Comparison of ENCODE assay signal across 6 cellular contexts in the genomic region with DNA sequence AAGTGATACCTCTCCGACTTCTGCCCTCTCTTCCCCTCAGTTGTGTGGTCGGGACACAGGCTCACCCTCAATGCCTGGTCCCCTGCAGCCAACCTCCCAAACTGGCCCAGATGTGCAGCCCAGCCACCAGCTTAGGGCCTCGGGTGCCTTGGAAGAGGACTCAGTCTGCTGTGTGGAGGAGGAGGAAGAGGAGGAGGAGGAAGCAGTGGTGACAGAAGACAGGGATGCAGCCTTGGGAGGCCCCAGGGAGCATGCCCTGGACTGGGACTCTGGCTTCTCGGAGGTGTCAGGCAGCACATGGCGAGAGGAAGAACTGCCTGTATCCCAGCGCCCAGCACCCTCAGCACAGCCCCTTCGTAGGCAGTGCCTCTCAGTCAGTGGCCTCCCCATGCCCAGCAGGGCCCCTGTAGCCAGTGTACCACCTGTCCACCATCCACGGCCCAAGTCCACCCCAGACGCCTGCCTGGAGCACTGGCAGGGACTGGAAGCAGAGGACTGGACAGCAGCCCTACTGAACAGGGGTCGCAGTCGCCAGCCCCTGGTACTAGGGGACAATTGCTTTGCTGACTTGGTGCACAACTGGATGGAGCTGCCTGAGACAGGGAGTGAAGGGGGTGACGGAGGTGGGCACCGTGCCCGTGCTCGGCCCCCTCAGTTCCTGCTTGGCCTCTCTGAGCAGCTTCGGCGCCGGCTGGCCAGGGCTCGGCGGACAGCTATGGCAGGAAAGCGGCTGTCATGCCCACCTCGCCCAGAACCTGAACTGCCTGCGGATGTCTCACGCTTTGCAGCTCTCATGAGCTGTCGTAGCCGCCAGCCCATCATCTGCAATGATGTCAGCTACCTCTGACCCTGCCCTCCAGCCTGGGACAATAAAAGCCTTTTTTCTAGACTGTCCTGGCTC. TPM values are rescaled to one million over a fixed set of nuclear protein-coding genes. Genes with fewer than 3 reads are reported as not detected.
DNase-seq lines count a peak whose midpoint lies in the region; FAIRE-seq and TF ChIP-seq lines count a peak whose summit lies in the region.

No MANE protein-coding gene starts in this region.

- H3K36me3 ChIP-seq in HEK293 (ENCODE audit: control insufficient read depth in 2 of 2, insufficient read depth in 1 of 2, low read length in 2 of 2) (no peaks in the 10 kb centered on the region), bronchial epithelial cell (ENCODE audit: control insufficient read depth, insufficient read depth, low read length) (peaks cover 5% of the 10 kb centered on the region), neutrophil (peaks cover 29% of the 10 kb centered on the region)

- CTCF ChIA-PET in HEK293 (lab: Yijun Ruan, JAX) = interaction anchor here (0.6 to 2.7 kb wide), 4 partner anchors 35 to 249 kb away, joined by 3 to 10 read pairs (median 6); no protein-coding TSS in a partner anchor

- H3K9me3 ChIP-seq in HEK293 (ENCODE audit: control insufficient read depth, insufficient read depth, low read depth, low read length) (no peaks in the 10 kb centered on the region), neutrophil (no peaks in the 10 kb centered on the region)

- no peak for DNase-seq in bronchial epithelial cell (ENCODE audit: low read depth)
- no peak for DNase-seq in putamen (ENCODE audit: low spot score)
- DNase-seq in RKO (ENCODE audit: low spot score) = no peak
- DNase-seq in SKM-1 treated with dmso at 0.1 percent for 144 hours (lab: John Stamatoyannopoulos, UW; ENCODE audit: unreplicated experiment) = no peak

- no peaks in the 10 kb centered on the region for H3K27me3 ChIP-seq in bronchial epithelial cell (ENCODE audit: control insufficient read depth, insufficient read depth, low read length)
- H3K27me3 ChIP-seq in neutrophil = peaks cover 25% of the 10 kb centered on the region

- H3K4me3 ChIP-seq in HEK293 (ENCODE audit: low read depth, low read length) (no peak overlapping the region), bronchial epithelial cell (ENCODE audit: low read depth, low read length) (peak overlapping the region; percentile 80), neutrophil (ENCODE audit: low read depth in 1 of 2, low read length in 1 of 2) (peak overlapping the region; percentile 93 to 100)

- no peak for FAIRE-seq in bronchial epithelial cell (lab: Jason Lieb, UNC)

- POLR2A ChIA-PET in HEK293 (lab: Yijun Ruan, JAX) = interaction anchor here (0.6 to 1.1 kb wide), 3 partner anchors 18 to 63 kb away, joined by 3 to 5 read pairs (median 3); partner anchors contain the start of gene IP6K1

- TF ChIP-seq CTCF in HEK293 (tag by site-specific recombination; IDR thresholded peaks at IDR 0.05) = no peak
- TF ChIP-seq CTCF in bronchial epithelial cell (IDR thresholded peaks at IDR 0.05; ENCODE audit: insufficient read depth, low read length, severe bottlenecking) = no peak
- TF ChIP-seq CTCF in neutrophil (IDR thresholded peaks at IDR 0.05) = no peak

- no peak overlapping the region for H3K27ac ChIP-seq in HEK293 (ENCODE audit: extremely low read depth, low read depth, low read length)
- H3K27ac ChIP-seq in neutrophil = no peak overlapping the region

- H3K4me1 ChIP-seq in HEK293 (ENCODE audit: control insufficient read depth, insufficient read depth, low read length) = no peaks in the 10 kb centered on the region
- peaks cover 48 to 55% of the 10 kb centered on the region in 2 experiments for H3K4me1 ChIP-seq in neutrophil (ENCODE audit: control insufficient read depth in 1 of 2, insufficient read depth in 1 of 2, low read depth in 1 of 2, low read length in 1 of 2)

TF ChIP-seq in HEK293, 187 proteins besides CTCF, POLR2A, EP300 and RAD21:
- TF ChIP-seq ZBTB20 (tag by site-specific recombination; IDR thresholded peaks at IDR 0.05) = 0 out of 2 replicates have a peak, but pooled peaks have one; percentile 1
- TF ChIP-seq ZSCAN16 (tag by site-specific recombination; IDR thresholded peaks at IDR 0.05) = no peak
- no peak for TF ChIP-seq ZNF133 (tag by site-specific recombination; IDR thresholded peaks at IDR 0.05)
- peak; percentile 49 for TF ChIP-seq ZNF513 (tag by site-specific recombination; IDR thresholded peaks at IDR 0.05)
- no peak for TF ChIP-seq ZNF140 (tag by site-specific recombination; IDR thresholded peaks at IDR 0.05)

RNA-seq across cellular contexts. Expression of gene INKA1, which starts 1.3 kb away (rescaled TPM):
- 19.5 and 21.6 TPM in 2 replicates for total RNA-seq in bronchial epithelial cell

RNA-seq across cellular contexts. Expression of gene CDHR4, which starts 4.7 kb away (rescaled TPM):
- total RNA-seq in bronchial epithelial cell = not detected in 2 replicates

RNA-seq across cellular contexts. Expression of gene UBA7, which starts 9.4 kb away (rescaled TPM):
- total RNA-seq in bronchial epithelial cell = 0.53 and 0.64 TPM in 2 replicates

RNA-seq across cellular contexts. Expression of gene IP6K1, which starts 18.0 kb away (rescaled TPM):
- total RNA-seq in bronchial epithelial cell = 20.3 and 27.1 TPM in 2 replicates

RNA-seq across cellular contexts. Expression of gene TRAIP, which starts 52.0 kb away (rescaled TPM):
- total RNA-seq in bronchial epithelial cell = 0.79 and 1.2 TPM in 2 replicates
